In genomic region chr2:45104429-45104828, GRCh38 we compare ENCODE assay signal across 30 cellular contexts.
"Had no signal": no experiment of that assay in that cellular context is flagged by ENCODE, and none has a peak within 500 bp of the region (broad histone marks: within the 10 kb centered on the region; RNA-seq: fewer than 3 reads in every experiment).

No MANE protein-coding gene starts in this region.

- H3K27ac ChIP-seq: SJCRH30, SK-N-MC had no signal

- DNase-seq: activated CD4-positive, alpha-beta T cell treated with anti-CD3 and anti-CD28 coated beads, Interleukin-2, amount 10 ng/mL, durations not matched to agents 24 days and 14 days; activated CD4-positive, alpha-beta T cell treated with anti-CD3 and anti-CD28 coated beads, Interleukin-2, amount 50 U/mL, for 4 hours; activated CD8-positive, alpha-beta memory T cell treated with anti-CD3 and anti-CD28 coated beads, Interleukin-2, amount 50 U/mL, for 4 hours; activated CD8-positive, alpha-beta T cell treated with anti-CD3 and anti-CD28 coated beads for 36 hours; activated naive CD4-positive, alpha-beta T cell treated with anti-CD3 and anti-CD28 coated beads, Interleukin-2, amount 10 ng/mL, durations not matched to agents 7 days and 5 days; activated naive CD8-positive, alpha-beta T cell treated with anti-CD3 and anti-CD28 coated beads, Interleukin-2, amount 50 U/mL, for 24 hours; activated T-cell treated with anti-CD3 and anti-CD28 coated beads for 4 hours; activated T-cell treated with anti-CD3 and anti-CD28 coated beads, Interleukin-2, amount 50 U/mL, for 4 hours; anterior cingulate cortex; central memory CD4-positive, alpha-beta T cell; Kasumi-1; MM.1S; MV-4-11; NCI-H1092; NCI-H1436 treated with DMSO at 0.1 percent for 48 hours; NCI-H1694 treated with DMSO at 0.1 percent for 48 hours; NCI-H2029; NCI-H345; NCI-H510A; NCI-H526; NCI-H748 treated with DMSO at 0.1 percent for 48 hours; NK-92 treated with Interleukin-12 subunit alpha and Interleukin-12 subunit beta, amount 100 ng/mL, for 24 hours; SHP77; SJCRH30; T1000 had no signal

- H3K27me3 ChIP-seq: SJCRH30 had no signal

- H3K4me3 Mint-ChIP-seq: activated CD4-positive, alpha-beta T cell treated with anti-CD3 and anti-CD28 coated beads, Interleukin-2, amount 10 ng/mL, durations not matched to agents 24 days and 14 days; activated CD8-positive, alpha-beta T cell treated with anti-CD3 and anti-CD28 coated beads for 36 hours; activated naive CD4-positive, alpha-beta T cell treated with anti-CD3 and anti-CD28 coated beads, Interleukin-2, amount 10 ng/mL, durations not matched to agents 7 days and 5 days; activated naive CD8-positive, alpha-beta T cell; activated naive CD8-positive, alpha-beta T cell treated with anti-CD3 and anti-CD28 coated beads, Interleukin-2, amount 50 U/mL, for 24 hours; activated T-cell treated with anti-CD3 and anti-CD28 coated beads, Interleukin-2, amount 50 U/mL, for 4 hours; activated T-helper 1 cell treated with anti-CD3 and anti-CD28 coated beads, Interleukin-12 subunit alpha, Interleukin-12 subunit beta, Interleukin-2, Interleukin-4 antibody, amounts not matched to agents 30 ng/mL and 10 ng/mL and 1 ng/mL, durations not matched to agents 14 hours and 24 hours and 36 hours; brain had no signal

- ATAC-seq: activated CD8-positive, alpha-beta T cell treated with anti-CD3 and anti-CD28 coated beads for 36 hours; activated naive CD8-positive, alpha-beta T cell treated with anti-CD3 and anti-CD28 coated beads, Interleukin-2, amount 50 U/mL, for 24 hours; activated T-cell treated with anti-CD3 and anti-CD28 coated beads, Interleukin-2, amount 50 U/mL, for 4 hours; Panc1 had no signal

- H3K4me3 ChIP-seq: SJCRH30, SK-N-MC had no signal

- H3K36me3 ChIP-seq: SJCRH30 had no signal

- H3K27ac Mint-ChIP-seq: activated CD4-positive, alpha-beta T cell treated with anti-CD3 and anti-CD28 coated beads, Interleukin-2, amount 10 ng/mL, durations not matched to agents 24 days and 14 days; activated CD8-positive, alpha-beta T cell treated with anti-CD3 and anti-CD28 coated beads for 36 hours; activated naive CD4-positive, alpha-beta T cell treated with anti-CD3 and anti-CD28 coated beads, Interleukin-2, amount 10 ng/mL, durations not matched to agents 7 days and 5 days; activated naive CD8-positive, alpha-beta T cell; activated naive CD8-positive, alpha-beta T cell treated with anti-CD3 and anti-CD28 coated beads, Interleukin-2, amount 50 U/mL, for 24 hours; activated T-helper 1 cell treated with anti-CD3 and anti-CD28 coated beads, Interleukin-12 subunit alpha, Interleukin-12 subunit beta, Interleukin-2, Interleukin-4 antibody, amounts not matched to agents 30 ng/mL and 10 ng/mL and 1 ng/mL, durations not matched to agents 14 hours and 24 hours and 36 hours; brain had no signal

- H3K4me1 ChIP-seq: SJCRH30 had no signal

- H3K36me3 Mint-ChIP-seq: activated naive CD4-positive, alpha-beta T cell treated with anti-CD3 and anti-CD28 coated beads, Interleukin-2, amount 10 ng/mL, durations not matched to agents 7 days and 5 days; activated naive CD8-positive, alpha-beta T cell; brain had no signal

- H3K4me1 Mint-ChIP-seq: activated CD4-positive, alpha-beta T cell treated with anti-CD3 and anti-CD28 coated beads, Interleukin-2, amount 10 ng/mL, durations not matched to agents 24 days and 14 days; activated naive CD4-positive, alpha-beta T cell treated with anti-CD3 and anti-CD28 coated beads, Interleukin-2, amount 10 ng/mL, durations not matched to agents 7 days and 5 days; brain had no signal

- H3K9me3 Mint-ChIP-seq: activated CD4-positive, alpha-beta T cell treated with anti-CD3 and anti-CD28 coated beads, Interleukin-2, amount 10 ng/mL, durations not matched to agents 24 days and 14 days; activated CD8-positive, alpha-beta T cell treated with anti-CD3 and anti-CD28 coated beads for 36 hours; activated naive CD4-positive, alpha-beta T cell treated with anti-CD3 and anti-CD28 coated beads, Interleukin-2, amount 10 ng/mL, durations not matched to agents 7 days and 5 days; activated naive CD8-positive, alpha-beta T cell treated with anti-CD3 and anti-CD28 coated beads, Interleukin-2, amount 50 U/mL, for 24 hours; activated T-cell treated with anti-CD3 and anti-CD28 coated beads, Interleukin-2, amount 50 U/mL, for 4 hours; activated T-helper 1 cell treated with anti-CD3 and anti-CD28 coated beads, Interleukin-12 subunit alpha, Interleukin-12 subunit beta, Interleukin-2, Interleukin-4 antibody, amounts not matched to agents 30 ng/mL and 10 ng/mL and 1 ng/mL, durations not matched to agents 14 hours and 24 hours and 36 hours had no signal
